ENCODE assay signal across 19 cellular contexts in the genomic region with DNA sequence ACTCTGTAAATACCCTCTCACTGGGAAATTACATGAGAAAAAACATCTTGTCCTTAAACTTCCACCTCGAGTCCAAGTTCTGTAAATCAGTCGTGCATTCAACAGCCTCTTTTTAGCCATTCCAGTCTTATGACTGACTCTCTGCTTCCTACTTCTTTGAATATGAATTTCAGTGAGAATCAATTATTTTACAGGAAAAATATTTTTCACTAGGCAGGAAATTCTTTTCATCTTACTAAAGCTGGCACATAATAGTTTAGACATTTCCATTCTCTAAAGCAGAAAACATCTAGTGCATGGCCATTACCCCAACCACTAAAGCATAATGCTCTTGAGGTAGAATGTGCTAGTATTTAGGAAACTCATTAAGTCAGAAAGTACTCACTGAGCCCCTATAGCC.
"Had no signal": no experiment of that assay in that cellular context is flagged by ENCODE, and none has a peak within 500 bp of the region (broad histone marks: within the 10 kb centered on the region; RNA-seq: fewer than 3 reads in every experiment).

No MANE protein-coding gene starts in this region.

- H3K27me3 Mint-ChIP-seq: natural killer cell treated with Interleukin-12 subunit alpha and Interleukin-12 subunit beta and Interleukin-15 and Interleukin-18, amount 100 ng/mL, for 72 hours; stimulated activated naive CD8-positive, alpha-beta T cell treated with anti-CD3 and anti-CD28 coated beads, Interleukin-15, amount 100 ng/mL, for 72 hours had no signal

- H3K27ac ChIP-seq: adrenal gland, ascending aorta, left ventricle myocardium inferior, neutrophil, ovary, prostate gland, tibial nerve had no signal

- H3K36me3 Mint-ChIP-seq: natural killer cell treated with Interleukin-12 subunit alpha and Interleukin-12 subunit beta and Interleukin-15 and Interleukin-18, amount 100 ng/mL, for 72 hours; stimulated activated effector memory CD8-positive, alpha-beta T cell treated with anti-CD3 and anti-CD28 coated beads, Interleukin-12 subunit alpha, Interleukin-12 subunit beta, amount 100 ng/mL, for 72 hours; WTC11 had no signal

- H3K4me3 ChIP-seq: adrenal gland, ascending aorta, left ventricle myocardium inferior, ovary, prostate gland, tibial nerve had no signal

- H3K4me1 Mint-ChIP-seq: stimulated activated effector memory CD8-positive, alpha-beta T cell treated with anti-CD3 and anti-CD28 coated beads, Interleukin-12 subunit alpha, Interleukin-12 subunit beta, amount 100 ng/mL, for 72 hours; stimulated activated naive CD8-positive, alpha-beta T cell treated with anti-CD3 and anti-CD28 coated beads, Interleukin-15, amount 100 ng/mL, for 72 hours; WTC11 had no signal

- H3K27ac Mint-ChIP-seq: activated naive CD4-positive, alpha-beta T cell treated with anti-CD3 and anti-CD28 coated beads, Interleukin-2, amount 50 U/mL, for 72 hours; natural killer cell treated with Interleukin-12 subunit alpha and Interleukin-12 subunit beta and Interleukin-15 and Interleukin-18, amount 100 ng/mL, for 72 hours; stimulated activated effector memory CD8-positive, alpha-beta T cell treated with anti-CD3 and anti-CD28 coated beads, Interleukin-12 subunit alpha, Interleukin-12 subunit beta, amount 100 ng/mL, for 72 hours; stimulated activated naive CD8-positive, alpha-beta T cell treated with anti-CD3 and anti-CD28 coated beads, Interleukin-15, amount 100 ng/mL, for 72 hours; WTC11 had no signal

- ATAC-seq: activated naive CD4-positive, alpha-beta T cell treated with anti-CD3 and anti-CD28 coated beads, Interleukin-2, amount 50 U/mL, for 72 hours; natural killer cell treated with Interleukin-12 subunit alpha and Interleukin-12 subunit beta and Interleukin-15 and Interleukin-18, amount 100 ng/mL, for 72 hours; stimulated activated effector memory CD8-positive, alpha-beta T cell treated with anti-CD3 and anti-CD28 coated beads, Interleukin-12 subunit alpha, Interleukin-12 subunit beta, amount 100 ng/mL, for 72 hours; stimulated activated naive CD8-positive, alpha-beta T cell treated with anti-CD3 and anti-CD28 coated beads, Interleukin-15, amount 100 ng/mL, for 72 hours; WTC11 had no signal

- DNase-seq: activated gamma-delta T cell treated with Interleukin-2 at 50 U/mL for 16 hours; activated T-cell treated with anti-CD3 and anti-CD28 coated beads, Interleukin-2, amount 50 U/mL, for 1 hour; adrenal gland; cortex of kidney; effector CD4-positive, alpha-beta T cell; kidney glomerular epithelial cell; left ventricle myocardium inferior; midbrain; ovary; stimulated activated naive CD8-positive, alpha-beta T cell treated with anti-CD3 and anti-CD28 coated beads, Interleukin-15, amount 100 ng/mL, for 72 hours; T-helper 1 cell had no signal

- H3K4me3 Mint-ChIP-seq: natural killer cell treated with Interleukin-12 subunit alpha and Interleukin-12 subunit beta and Interleukin-15 and Interleukin-18, amount 100 ng/mL, for 72 hours; stimulated activated effector memory CD8-positive, alpha-beta T cell treated with anti-CD3 and anti-CD28 coated beads, Interleukin-12 subunit alpha, Interleukin-12 subunit beta, amount 100 ng/mL, for 72 hours; stimulated activated naive CD8-positive, alpha-beta T cell treated with anti-CD3 and anti-CD28 coated beads, Interleukin-15, amount 100 ng/mL, for 72 hours; WTC11 had no signal
